Comparison of ENCODE assay signal across 8 cellular contexts in genomic region chr17:63919311-63919723, GRCh38. TPM values are rescaled to one million over a fixed set of nuclear protein-coding genes. Genes with fewer than 3 reads are reported as not detected.
DNase-seq lines count a peak whose midpoint lies in the region; ATAC-seq and TF ChIP-seq lines count a peak whose summit lies in the region.

No MANE protein-coding gene starts in this region.

- H3K79me2 ChIP-seq in parathyroid adenoma, result no peaks in the 10 kb centered on the region

- H3K4me3 ChIP-seq in Peyer's patch (no peak overlapping the region), fibroblast of the aortic adventitia (ENCODE audit: low read depth, low read length) (no peak overlapping the region), parathyroid adenoma (ENCODE audit: low read depth, low read length) (no peak overlapping the region), upper lobe of left lung (no peak overlapping the region)

- DNase-seq in NOMO-1 (lab: John Stamatoyannopoulos, UW; ENCODE audit: unreplicated experiment in 2 of 2) (peak; percentile 8 to 26), NOMO-1 treated with dmso at 0.1 percent for 144 hours (lab: John Stamatoyannopoulos, UW; ENCODE audit: unreplicated experiment) (no peak), Peyer's patch (peak in 2 of 3 donors; percentile 77 to 89), fibroblast of the aortic adventitia (ENCODE audit: low read depth) (peak; percentile 70), upper lobe of left lung (peak in 1 of 2 donors; percentile 53)
- DNase-seq in activated T-cell treated with anti-CD3 and anti-CD28 coated beads, Interleukin-2, amount 50 U/mL, for 48 hours, result peak; percentile 80 to 83

- H3K36me3 ChIP-seq in Peyer's patch (no peaks in the 10 kb centered on the region), parathyroid adenoma (ENCODE audit: control insufficient read depth, insufficient read depth, low read length) (no peaks in the 10 kb centered on the region), upper lobe of left lung (no peaks in the 10 kb centered on the region)

- H3K27me3 ChIP-seq in Peyer's patch, result no peaks in the 10 kb centered on the region
- no peaks in the 10 kb centered on the region for H3K27me3 ChIP-seq in parathyroid adenoma (ENCODE audit: control insufficient read depth, insufficient read depth, low read length)
- H3K27me3 ChIP-seq in upper lobe of left lung, result no peaks in the 10 kb centered on the region

- no peak overlapping the region for H3K4me2 ChIP-seq in parathyroid adenoma (ENCODE audit: low read length)

- H2AFZ ChIP-seq in parathyroid adenoma, result no peak overlapping the region

- H3K9me3 ChIP-seq in Peyer's patch (no peaks in the 10 kb centered on the region), parathyroid adenoma (ENCODE audit: control insufficient read depth, low read length) (no peaks in the 10 kb centered on the region), upper lobe of left lung (no peaks in the 10 kb centered on the region)

- TF ChIP-seq POLR2A in Peyer's patch (IDR thresholded peaks at IDR 0.05), result no peak
- TF ChIP-seq POLR2A in upper lobe of left lung (IDR thresholded peaks at IDR 0.05), result no peak

- H3K4me1 ChIP-seq in Peyer's patch (peaks cover 0 to 4% (median 0%) of the 10 kb centered on the region in 4 donors), parathyroid adenoma (no peaks in the 10 kb centered on the region), upper lobe of left lung (no peaks in the 10 kb centered on the region)

- TF ChIP-seq CTCF in Peyer's patch (IDR thresholded peaks at IDR 0.05) (peak; percentile 89 to 96 (median 94)), fibroblast of the aortic adventitia (IDR thresholded peaks at IDR 0.05; ENCODE audit: insufficient read depth, low read length) (peak; percentile 98), parathyroid adenoma (IDR thresholded peaks at IDR 0.05) (peak; percentile 96), upper lobe of left lung (IDR thresholded peaks at IDR 0.05) (peak; percentile 94 to 97 (median 95))

- ATAC-seq in HG03196 (IDR thresholded peaks at IDR 0.05; ENCODE audit: unreplicated experiment) (peak; percentile 56), upper lobe of left lung (ENCODE audit: low FRiP score in 2 of 2) (peak; percentile 83 to 91)

- H3K27ac ChIP-seq in Peyer's patch, result no peak overlapping the region
- H3K27ac ChIP-seq in parathyroid adenoma, result no peak overlapping the region
- no peak overlapping the region for H3K27ac ChIP-seq in upper lobe of left lung

- no peak for TF ChIP-seq EP300 in upper lobe of left lung (IDR thresholded peaks at IDR 0.05)

- 46 to 48% methylated on average over 8 of the region's 8 CpGs for WGBS in upper lobe of left lung, 2 donors

- no peak overlapping the region for H3K9ac ChIP-seq in parathyroid adenoma

RNA-seq across cellular contexts. Expression of gene GH1, which starts 0.7 kb away (rescaled TPM):
- not detected for total RNA-seq in Peyer's patch
- not detected in 2 replicates for total RNA-seq in fibroblast of the aortic adventitia (ENCODE audit: low replicate concordance)
- total RNA-seq in upper lobe of left lung, result not detected

RNA-seq across cellular contexts. Expression of gene CSHL1, which starts 8.3 kb away (rescaled TPM):
- not detected for total RNA-seq in Peyer's patch
- total RNA-seq in fibroblast of the aortic adventitia (ENCODE audit: low replicate concordance), result not detected in 2 replicates
- total RNA-seq in upper lobe of left lung, result not detected

RNA-seq across cellular contexts. Expression of gene CD79B, which starts 12.8 kb away (rescaled TPM):
- total RNA-seq in Peyer's patch (10 to 100 TPM in 1 of 4 donors, 1 to 10 TPM in 2, not detected in 1; 2.4 to 44.6 (median 4.4) TPM), fibroblast of the aortic adventitia (ENCODE audit: low replicate concordance) (not detected in 2 replicates), upper lobe of left lung (1 to 10 TPM in 4 of 6 donors, under 1 TPM in 1, not detected in 1; 0.91 to 6.3 (median 2.6) TPM)

RNA-seq across cellular contexts. Expression of gene CSH1, which starts 22.9 kb away (rescaled TPM):
- total RNA-seq in Peyer's patch (not detected), fibroblast of the aortic adventitia (ENCODE audit: low replicate concordance) (not detected in 2 replicates), upper lobe of left lung (not detected)

RNA-seq across cellular contexts. Expression of gene GH2, which starts 37.6 kb away (rescaled TPM):
- total RNA-seq in Peyer's patch, result not detected
- total RNA-seq in fibroblast of the aortic adventitia (ENCODE audit: low replicate concordance), result not detected in 2 replicates
- total RNA-seq in upper lobe of left lung, result not detected
